10 cellular contexts compared by ENCODE assay signal in the genomic region with DNA sequence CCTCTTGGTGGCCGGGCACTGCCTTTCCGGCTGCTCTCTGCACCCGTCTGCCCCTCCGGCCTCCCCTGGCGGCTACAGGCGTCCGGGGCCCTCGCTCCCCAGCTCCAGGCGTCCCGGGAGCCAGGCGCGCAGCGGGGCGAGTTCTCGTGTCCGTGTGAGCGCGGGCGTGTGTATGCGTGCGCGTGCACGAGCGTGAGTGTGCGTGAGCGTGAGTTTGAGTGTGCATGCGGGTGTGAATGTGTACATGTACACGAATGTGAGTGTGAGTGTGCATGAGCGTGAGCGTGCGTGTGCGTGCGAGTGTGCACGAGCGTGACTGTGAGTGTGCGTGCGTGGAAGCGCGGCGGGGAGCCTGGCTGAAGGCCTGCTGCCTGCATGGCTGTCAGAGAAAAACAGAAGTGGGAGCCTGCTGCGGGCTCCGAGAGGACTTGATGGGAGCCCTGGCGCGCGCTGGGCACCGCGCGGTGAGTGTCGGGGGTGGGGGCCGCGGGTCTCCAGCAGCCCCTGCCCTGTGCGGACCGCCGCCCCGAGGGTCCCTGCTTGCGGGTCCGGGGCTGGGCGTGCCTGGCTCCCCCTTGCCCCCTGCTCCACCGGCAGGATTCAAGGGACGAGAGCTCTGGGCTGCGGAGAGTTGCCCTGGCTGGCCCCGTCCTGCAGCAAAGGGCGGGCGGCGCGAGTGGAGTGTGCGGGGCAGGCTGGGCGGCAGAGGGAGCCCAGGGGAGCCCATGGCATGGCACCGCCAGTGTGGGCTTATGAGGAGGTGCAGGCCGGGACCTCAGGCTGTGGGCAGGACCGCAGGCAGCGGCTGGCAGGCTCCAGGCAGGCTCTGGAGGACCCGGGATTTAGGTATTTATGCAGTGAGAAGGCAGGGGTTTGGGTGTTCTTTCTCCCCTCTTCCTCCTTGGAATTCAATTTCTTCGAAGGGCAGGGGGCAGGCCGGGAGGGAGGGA.
DNase-seq lines count a peak whose midpoint lies in the region; ATAC-seq and TF ChIP-seq lines count a peak whose summit lies in the region.
"Had no signal": no experiment of that assay in that cellular context is flagged by ENCODE, and none has a peak within 500 bp of the region (broad histone marks: within the 10 kb centered on the region; RNA-seq: fewer than 3 reads in every experiment).

No MANE protein-coding gene starts in this region.

- H3K4me3 Mint-ChIP-seq in CD4-positive, alpha-beta memory T cell: peak overlapping the region in 7 of 8 donors; percentile 28 to 81 (median 65)
- peak overlapping the region; percentile 82 for H3K4me3 Mint-ChIP-seq in glutamatergic neuron (ENCODE audit: unreplicated experiment)

- peaks cover 49% of the 10 kb centered on the region for H3K27me3 ChIP-seq in CD4-positive, alpha-beta memory T cell (ENCODE audit: insufficient read depth, low read length)
- H3K27me3 ChIP-seq in Panc1 (ENCODE audit: control insufficient read depth, insufficient read depth, low read length) (peaks cover 30% of the 10 kb centered on the region), osteoblast (ENCODE audit: insufficient read depth, low read length) (peaks cover 69% of the 10 kb centered on the region)

- peaks cover 14 to 24% (median 19%) of the 10 kb centered on the region in 4 donors for H3K4me1 Mint-ChIP-seq in CD4-positive, alpha-beta memory T cell
- H3K4me1 Mint-ChIP-seq in glutamatergic neuron (ENCODE audit: low read depth, unreplicated experiment): no peaks in the 10 kb centered on the region

- H3K4me1 ChIP-seq in CD4-positive, alpha-beta memory T cell (ENCODE audit: insufficient read depth, low read length): peaks cover 20% of the 10 kb centered on the region
- peaks cover 4% of the 10 kb centered on the region for H3K4me1 ChIP-seq in Panc1 (ENCODE audit: control insufficient read depth, insufficient read depth, low read length)
- H3K4me1 ChIP-seq in osteoblast (ENCODE audit: insufficient read depth, low read length): no peaks in the 10 kb centered on the region

- H3K36me3 ChIP-seq in CD4-positive, alpha-beta memory T cell (ENCODE audit: insufficient read depth, low read length): no peaks in the 10 kb centered on the region
- H3K36me3 ChIP-seq in Panc1 (ENCODE audit: control insufficient read depth, insufficient read depth, low read length): no peaks in the 10 kb centered on the region
- no peaks in the 10 kb centered on the region for H3K36me3 ChIP-seq in osteoblast (ENCODE audit: insufficient read depth, low read length)

- no peak for DNase-seq in CD4-positive, alpha-beta memory T cell
- DNase-seq in Panc1 (ENCODE audit: low read depth, low spot score): no peak
- peak; percentile 47 for DNase-seq in glutamatergic neuron
- peak; percentile 75 for DNase-seq in osteoblast (ENCODE audit: insufficient read length, low spot score, missing footprints)
- no peak for DNase-seq in GM10248 (ENCODE audit: extremely low spot score)
- DNase-seq in activated CD8-positive, alpha-beta memory T cell treated with anti-CD3 and anti-CD28 coated beads, Interleukin-2, amount 50 U/mL, for 48 hours: no peak
- no peak for DNase-seq in T-helper 9 cell
- DNase-seq: activated CD4-positive, alpha-beta T cell treated with anti-CD3 and anti-CD28 coated beads, Interleukin-2, amount 50 U/mL, for 48 hours; effector CD8-positive, alpha-beta T cell had no signal

- H3K4me2 ChIP-seq in osteoblast (ENCODE audit: insufficient read depth, low read length): no peak overlapping the region

- CTCF ChIA-PET in CD4-positive, alpha-beta memory T cell (lab: Charles Lee; ENCODE audit: partially characterized antibody): no interaction called here
- CTCF ChIA-PET in Panc1 (lab: Charles Lee): interaction anchor here (0.6 kb wide), 2 partner anchors 150 to 199 kb away, joined by 6 to 7 read pairs; no protein-coding TSS in a partner anchor
- CTCF ChIA-PET in GM10248 (lab: Yijun Ruan, JAX): interaction anchor here (0.8 kb wide), 1 partner anchor 9 kb away, joined by 3 read pairs; no protein-coding TSS in a partner anchor

- intact Hi-C loops in CD4-positive, alpha-beta memory T cell (cut with micrococcal nuclease): no loop called here
- intact Hi-C loops in Panc1 (cut with micrococcal nuclease; ENCODE audit: unreplicated experiment): loop anchor here (10.0 kb wide), 2 partner anchors 143 to 353 kb away; no protein-coding TSS in a partner anchor

- TF ChIP-seq CTCF in Panc1 (IDR thresholded peaks at IDR 0.05) (no peak), glutamatergic neuron (IDR thresholded peaks at IDR 0.05; ENCODE audit: partially characterized antibody, unreplicated experiment) (no peak), osteoblast (IDR thresholded peaks at IDR 0.05; ENCODE audit: extremely low read depth, low read depth, low read length) (no peak), GM10248 (IDR thresholded peaks at IDR 0.05; ENCODE audit: control extremely low read depth, extremely low read depth, low read depth, missing control alignments) (no peak)

- H3K27ac ChIP-seq in CD4-positive, alpha-beta memory T cell (ENCODE audit: low read depth, low read length): no peak overlapping the region
- H3K27ac ChIP-seq in Panc1 (ENCODE audit: low read length) (no peak overlapping the region), osteoblast (ENCODE audit: low read depth, low read length) (no peak overlapping the region)

- H3K36me3 Mint-ChIP-seq in CD4-positive, alpha-beta memory T cell: no peaks in the 10 kb centered on the region
- H3K36me3 Mint-ChIP-seq in glutamatergic neuron (ENCODE audit: unreplicated experiment): peaks cover 4% of the 10 kb centered on the region

- no peaks in the 10 kb centered on the region for H3K79me2 ChIP-seq in osteoblast (ENCODE audit: insufficient read depth, low read length)

- POLR2A ChIA-PET in CD4-positive, alpha-beta memory T cell (lab: Charles Lee; ENCODE audit: partially characterized antibody): no interaction called here
- POLR2A ChIA-PET in Panc1 (lab: Charles Lee) (no interaction called here), GM10248 (lab: Yijun Ruan, JAX) (no interaction called here)

- no peak overlapping the region for H2AFZ ChIP-seq in osteoblast (ENCODE audit: low read length)

- ATAC-seq in Panc1 (peak; percentile 31; the same call in 1 of the 2 replicates), HG02938 (IDR thresholded peaks at IDR 0.05; ENCODE audit: unreplicated experiment) (no peak)

- H3K9me3 ChIP-seq in CD4-positive, alpha-beta memory T cell (ENCODE audit: control insufficient read depth in 1 of 2, low read length in 2 of 2): no peaks in the 10 kb centered on the region
- no peaks in the 10 kb centered on the region for H3K9me3 ChIP-seq in Panc1 (ENCODE audit: control insufficient read depth, insufficient read depth, low read depth, low read length)
- no peaks in the 10 kb centered on the region for H3K9me3 ChIP-seq in osteoblast (ENCODE audit: low read depth, low read length)

- peaks cover 58 to 70% of the 10 kb centered on the region in 2 donors for H3K27me3 Mint-ChIP-seq in CD4-positive, alpha-beta memory T cell
- peaks cover 16% of the 10 kb centered on the region for H3K27me3 Mint-ChIP-seq in glutamatergic neuron (ENCODE audit: unreplicated experiment)

- H3K27ac Mint-ChIP-seq in CD4-positive, alpha-beta memory T cell: no peak overlapping the region
- H3K27ac Mint-ChIP-seq in glutamatergic neuron (ENCODE audit: unreplicated experiment): no peak overlapping the region

- H4K20me1 ChIP-seq in osteoblast (ENCODE audit: insufficient read depth, low read length): peaks cover 2% of the 10 kb centered on the region

- in situ Hi-C loops in Panc1 (cut with HindIII; ENCODE audit: low pct_unique_long_range_greater_than_20kb, low sequenced_read_pairs): no loop called here

- H3K9me3 Mint-ChIP-seq in CD4-positive, alpha-beta memory T cell: peaks cover 0 to 2% (median 0%) of the 10 kb centered on the region in 8 donors
- peaks cover 14% of the 10 kb centered on the region for H3K9me3 Mint-ChIP-seq in glutamatergic neuron (ENCODE audit: unreplicated experiment)

- H3K4me3 ChIP-seq in CD4-positive, alpha-beta memory T cell (ENCODE audit: low read length in 2 of 2): no peak overlapping the region
- H3K4me3 ChIP-seq in Panc1 (ENCODE audit: low read depth in 2 of 2, low read length in 2 of 2): no peak overlapping the region
- no peak overlapping the region for H3K4me3 ChIP-seq in osteoblast (ENCODE audit: insufficient read depth, low read length)

- BruUV-seq in Panc1 (replicated peaks; lab: Mats Ljungman, UMichigan): no TSS peak

Comparison
In these comparisons a context has a peak if more than half of its experiments do, and no peak if none do; other contexts are left out.
1. DNase-seq: peak in glutamatergic neuron (single experiment) and osteoblast (single experiment); none in CD4-positive, alpha-beta memory T cell (0 of 5), Panc1 (single experiment), GM10248 (single experiment), activated CD8-positive, alpha-beta memory T cell treated with anti-CD3 and anti-CD28 coated beads, Interleukin-2, amount 50 U/mL, for 48 hours (single experiment) and T-helper 9 cell (single experiment).